In genomic region chr5:173953528-173954090, GRCh38 we compare ENCODE assay signal across 17 cellular contexts. TPM values are rescaled to one million over a fixed set of nuclear protein-coding genes. Genes with fewer than 3 reads are reported as not detected.
A peak's percentile ranks its signal among the peaks of the same experiment; 100 is the strongest.
DNase-seq lines count a peak whose midpoint lies in the region; TF ChIP-seq lines count a peak whose summit lies in the region.
"Had no signal": no experiment of that assay in that cellular context is flagged by ENCODE, and none has a peak within 500 bp of the region (broad histone marks: within the 10 kb centered on the region; RNA-seq: fewer than 3 reads in every experiment).

No MANE protein-coding gene starts in this region.

- peaks cover 8% of the 10 kb centered on the region; the same call in 1 of the 2 replicates for H3K4me1 ChIP-seq in GM23248 (ENCODE audit: insufficient read depth)
- peaks cover 76% of the 10 kb centered on the region for H3K4me1 ChIP-seq in left ventricle myocardium inferior
- peaks cover 0 to 22% (median 15%) of the 10 kb centered on the region in 4 donors for H3K4me1 ChIP-seq in sigmoid colon
- H3K4me1 ChIP-seq in A673 (ENCODE audit: insufficient read depth, low read length, poor library complexity, severe bottlenecking) = no peaks in the 10 kb centered on the region

- no TSS peak for BruUV-seq in A673 (replicated peaks; lab: Mats Ljungman, UMichigan)

- no peaks in the 10 kb centered on the region for H4K20me1 ChIP-seq in GM23248 (ENCODE audit: insufficient read depth)

- TF ChIP-seq CTCF in left ventricle myocardium inferior (IDR thresholded peaks at IDR 0.05; ENCODE audit: borderline replicate concordance) (no peak), sigmoid colon (IDR thresholded peaks at IDR 0.05) (no peak), A673 (conservative IDR thresholded peaks at IDR 0.05; ENCODE audit: low read depth, low read length) (no peak)

- TF ChIP-seq POLR2A in sigmoid colon (IDR thresholded peaks at IDR 0.05) = no peak

- H3K9me2 ChIP-seq in GM23248 (ENCODE audit: insufficient read depth) = no peaks in the 10 kb centered on the region

- WGBS in GM23248 (ENCODE audit: low coverage in 1 of 2, low lambda C conversion rate in 2 of 2, missing lambda C conversion rate in 2 of 2), 2 experiments = 83 to 86% methylated on average over 5 of the region's 5 CpGs
- 75 to 82% methylated on average over 5 of the region's 5 CpGs for WGBS in sigmoid colon, 2 donors

- peak overlapping the region; percentile 17 for H3K4me2 ChIP-seq in GM23248 (ENCODE audit: unreplicated experiment)

- peaks cover 68% of the 10 kb centered on the region for H3K36me3 ChIP-seq in GM23248 (ENCODE audit: low read depth)
- peaks cover 93% of the 10 kb centered on the region for H3K36me3 ChIP-seq in left ventricle myocardium inferior
- H3K36me3 ChIP-seq in sigmoid colon = peaks cover 5 to 58% (median 22%) of the 10 kb centered on the region in 4 donors
- H3K36me3 ChIP-seq in A673 (ENCODE audit: insufficient read depth, low read length, poor library complexity, severe bottlenecking) = no peaks in the 10 kb centered on the region

- H3K27ac ChIP-seq in GM23248 (0 out of 2 replicates have a peak overlapping the region, but pooled peaks have one; percentile 15), left ventricle myocardium inferior (replicated peaks) (peak overlapping the region; percentile 88), sigmoid colon (peak overlapping the region in 3 of 4 donors; percentile 74 to 85 (median 75)), A673 (ENCODE audit: low read depth, low read length, poor library complexity, severe bottlenecking) (no peak overlapping the region)

- in situ Hi-C loops in GM23248 (cut with MboI) = no loop called here

- POLR2A ChIA-PET in A673 (lab: Charles Lee; ENCODE audit: low non-redundant PET) = no interaction called here

- H2AFZ ChIP-seq in GM23248 = no peak overlapping the region

- intact Hi-C loops in left ventricle myocardium inferior (cut with micrococcal nuclease) = loop anchor here (10.0 kb wide), 1 partner anchor 59 kb away; no protein-coding TSS in a partner anchor
- intact Hi-C loops in sigmoid colon (cut with DNase I) = no loop called here
- intact Hi-C loops in A673 (cut with micrococcal nuclease; ENCODE audit: unreplicated experiment) = no loop called here

- no peaks in the 10 kb centered on the region for H3K79me2 ChIP-seq in GM23248 (ENCODE audit: insufficient read depth)

- no peak for TF ChIP-seq EP300 in sigmoid colon (IDR thresholded peaks at IDR 0.05)

- DNase-seq in GM23248 (peak; percentile 56), amniotic epithelial cell (ENCODE audit: low read depth) (peak; percentile 77), left ventricle myocardium inferior (no peak), sigmoid colon (no peak), A673 (ENCODE audit: low spot score) (no peak), SW 1271 (lab: John Stamatoyannopoulos, UW) (no peak), SHP77 (lab: John Stamatoyannopoulos, UW) (no peak)
- DNase-seq in activated CD4-positive, alpha-beta T cell treated with anti-CD3 and anti-CD28 coated beads for 4 hours = no peak
- DNase-seq: activated CD4-positive, alpha-beta T cell treated with anti-CD3 and anti-CD28 coated beads for 1 hour; activated T-cell treated with anti-CD3 and anti-CD28 coated beads, Interleukin-2, amount 50 U/mL, for 24 hours; amniotic stem cell; CD8-positive, alpha-beta T cell; effector CD4-positive, alpha-beta T cell; left cardiac atrium; nephron progenitor cell had no signal

- H3K4me3 ChIP-seq in GM23248 (no peak overlapping the region), left ventricle myocardium inferior (no peak overlapping the region), sigmoid colon (no peak overlapping the region), A673 (ENCODE audit: low read depth, low read length, poor library complexity, severe bottlenecking) (no peak overlapping the region)

- H3K9me3 ChIP-seq in GM23248 (ENCODE audit: low read depth) (no peaks in the 10 kb centered on the region), left ventricle myocardium inferior (replicated peaks) (no peaks in the 10 kb centered on the region), sigmoid colon (no peaks in the 10 kb centered on the region), A673 (ENCODE audit: low read depth, low read length, poor library complexity, severe bottlenecking) (no peaks in the 10 kb centered on the region)

- CTCF ChIA-PET in A673 (lab: Charles Lee) = no interaction called here

- H3K27me3 ChIP-seq in GM23248 (replicated peaks; ENCODE audit: insufficient read depth) (no peaks in the 10 kb centered on the region), left ventricle myocardium inferior (ENCODE audit: low read depth) (no peaks in the 10 kb centered on the region), sigmoid colon (no peaks in the 10 kb centered on the region), A673 (replicated peaks; ENCODE audit: insufficient read depth, low read depth, low read length, poor library complexity) (no peaks in the 10 kb centered on the region)

- peaks cover 12% of the 10 kb centered on the region; the same call in 1 of the 2 replicates for H3F3A ChIP-seq in GM23248 (ENCODE audit: insufficient read depth)

- H3K9ac ChIP-seq in GM23248 = no peak overlapping the region

RNA-seq across cellular contexts. Expression of gene C5orf47, which starts 35.4 kb away (rescaled TPM):
- total RNA-seq in GM23248 (2014; rRNA removed; shearing (Covaris generic)) = not detected in 2 replicates
- polyA plus RNA-seq in GM23248 (2016; fragmentation: Nextera tagmentation; extraction: Ambion mirVana) (not detected in 2 replicates), sigmoid colon (not detected)
- total RNA-seq in left ventricle myocardium inferior (0.08 TPM), sigmoid colon (not detected), A673 (2021) (not detected in 2 replicates)
- total RNA-seq: CD8-positive, alpha-beta T cell; glomerular endothelial cell; T-helper 1 cell treated with Interleukin-12 subunit alpha and Interleukin-12 subunit beta and Interleukin-4 antibody, amounts not matched to agents 30 ng/mL and 1 ng/mL, for 36 hours had no signal

Comparison
In these comparisons a context has a peak if more than half of its experiments do, and no peak if none do; other contexts are left out.
1. DNase-seq: peak in GM23248 (single experiment) and amniotic epithelial cell (single experiment); none in left ventricle myocardium inferior (single experiment), sigmoid colon (single experiment), activated CD4-positive, alpha-beta T cell treated with anti-CD3 and anti-CD28 coated beads for 4 hours (0 of 2), A673 (single experiment), SW 1271 (0 of 2) and SHP77 (0 of 2).